ENCODE assay signal across 16 cellular contexts in the genomic region with DNA sequence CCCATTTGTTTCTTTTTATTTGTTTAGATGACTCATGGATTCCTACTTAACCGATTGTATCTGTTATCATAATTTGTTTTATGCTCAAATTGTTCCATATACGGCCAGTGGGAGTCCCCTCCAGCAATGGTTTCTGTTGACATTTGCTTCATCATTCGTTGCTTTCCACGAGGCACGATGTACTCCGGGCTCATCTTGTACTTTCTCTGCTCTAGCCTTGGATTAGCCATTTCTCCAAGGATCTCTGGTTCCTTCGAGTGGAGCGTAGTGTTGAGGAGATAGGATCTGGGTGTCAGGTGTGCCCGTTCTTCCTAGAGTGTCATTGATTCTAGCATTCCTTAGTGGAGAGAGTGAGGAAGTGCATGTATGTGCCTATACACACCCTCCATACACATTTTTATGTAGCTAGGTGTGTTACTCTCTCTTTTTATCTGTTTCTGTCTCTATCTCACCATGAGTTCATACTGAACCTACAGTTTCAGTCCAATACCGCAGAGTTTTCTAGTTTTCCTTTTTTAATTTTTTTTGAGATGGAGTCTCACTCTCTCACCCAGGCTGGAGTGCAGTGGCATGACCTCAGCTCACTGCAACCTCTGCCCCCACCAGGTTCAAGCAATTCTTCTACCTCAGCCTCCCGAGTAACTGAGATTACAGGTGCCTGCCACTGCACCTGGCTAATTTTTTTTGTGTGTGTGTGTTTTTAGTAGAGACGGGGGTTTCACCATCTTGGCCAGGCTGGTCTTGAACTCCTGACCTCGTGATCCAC. TPM values are rescaled to one million over a fixed set of nuclear protein-coding genes. Genes with fewer than 3 reads are reported as not detected.
DNase-seq lines count a peak whose midpoint lies in the region; ATAC-seq, FAIRE-seq and TF ChIP-seq lines count a peak whose summit lies in the region.
"Had no signal": no experiment of that assay in that cellular context is flagged by ENCODE, and none has a peak within 500 bp of the region (broad histone marks: within the 10 kb centered on the region; RNA-seq: fewer than 3 reads in every experiment).

No MANE protein-coding gene starts in this region.

- peak; percentile 2 for DNase-seq in A172 (ENCODE audit: low spot score)
- no peak for DNase-seq in GM12892 (ENCODE audit: insufficient read length)
- DNase-seq in NCI-H146 treated with DMSO at 0.1 percent for 48 hours (lab: John Stamatoyannopoulos, UW; ENCODE audit: unreplicated experiment) = peak; percentile 69
- peak; percentile 18 for DNase-seq in astrocyte of the hippocampus (ENCODE audit: low read depth, low spot score)
- DNase-seq in activated gamma-delta T cell (lab: John Stamatoyannopoulos, UW) = no peak
- no peak for DNase-seq in NCI-H2029 (lab: John Stamatoyannopoulos, UW)
- DNase-seq in COR-L47 (lab: John Stamatoyannopoulos, UW) = no peak
- DNase-seq: activated CD4-positive, alpha-beta T cell treated with anti-CD3 and anti-CD28 coated beads for 36 hours; activated CD8-positive, alpha-beta memory T cell treated with anti-CD3 and anti-CD28 coated beads, Interleukin-2, amount 10 ng/mL, durations not matched to agents 7 days and 5 days; DMS153; left ventricle myocardium inferior; NCI-H1417 had no signal

- no peak for ATAC-seq in HG03521 (IDR thresholded peaks at IDR 0.05; ENCODE audit: unreplicated experiment)
- ATAC-seq: activated CD4-positive, alpha-beta T cell treated with anti-CD3 and anti-CD28 coated beads for 36 hours; activated CD8-positive, alpha-beta memory T cell treated with anti-CD3 and anti-CD28 coated beads, Interleukin-2, amount 10 ng/mL, durations not matched to agents 7 days and 5 days; GM12878 had no signal

- peak; percentile 14 for FAIRE-seq in GM12892 (lab: Jason Lieb, UNC)
- FAIRE-seq: GM12878, H54 had no signal

- no peak for TF ChIP-seq POLR2A in GM12892 (IDR thresholded peaks at IDR 0.05; ENCODE audit: low read depth, low read length)

RNA-seq across cellular contexts. Expression of a gene that starts 31.4 kb away (rescaled TPM):
- total RNA-seq in A172 (2014; rRNA removed; shearing (Covaris generic)) = 0.03 and 0.05 TPM in 2 replicates
- polyA plus RNA-seq in GM12892 (2012; ENCODE audit: missing spikeins) = 0.04 TPM
- polyA plus RNA-seq: CD14-positive monocyte had no signal

Comparison
In these comparisons a context has a peak if more than half of its experiments do, and no peak if none do; other contexts are left out.
1. DNase-seq: peak in A172 (single experiment), NCI-H146 treated with DMSO at 0.1 percent for 48 hours (single experiment) and astrocyte of the hippocampus (single experiment); none in GM12892 (single experiment), activated gamma-delta T cell (single experiment), NCI-H2029 (single experiment) and COR-L47 (single experiment).